19 cellular contexts compared by ENCODE assay signal in the genomic region with DNA sequence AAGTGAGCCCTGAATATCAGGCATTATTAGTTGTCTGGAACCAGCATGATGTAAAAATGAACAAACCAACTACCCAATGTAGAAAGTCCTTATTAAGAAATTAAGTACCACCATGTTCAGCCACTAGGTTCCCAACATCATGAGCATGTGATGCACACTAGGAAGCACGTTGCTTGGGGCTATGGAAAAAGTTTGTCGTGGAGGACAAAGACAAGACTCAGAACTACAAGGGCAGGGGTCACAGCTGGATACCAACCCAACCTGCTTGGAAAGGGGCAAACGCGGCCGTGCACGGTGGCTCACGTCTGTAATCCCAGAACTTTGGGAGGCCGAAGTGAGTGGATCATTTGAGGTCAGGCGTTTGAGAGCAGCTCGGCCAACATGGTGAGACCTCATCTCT.
DNase-seq lines count a peak whose midpoint lies in the region; ATAC-seq, FAIRE-seq and TF ChIP-seq lines count a peak whose summit lies in the region.
"Had no signal": no experiment of that assay in that cellular context is flagged by ENCODE, and none has a peak within 500 bp of the region (broad histone marks: within the 10 kb centered on the region; RNA-seq: fewer than 3 reads in every experiment).

No MANE protein-coding gene starts in this region.

- no peak for TF ChIP-seq CTCF in astrocyte (IDR thresholded peaks at IDR 0.05; ENCODE audit: insufficient read depth, low read depth, low read length)
- no peak for TF ChIP-seq CTCF in lower lobe of right lung (IDR thresholded peaks at IDR 0.05)

- H4K8ac ChIP-seq in trophoblast cell (ENCODE audit: low read depth, low read length) = no peak overlapping the region

- no peaks in the 10 kb centered on the region for H3K9me3 Mint-ChIP-seq in astrocyte (ENCODE audit: unreplicated experiment)
- H3K9me3 Mint-ChIP-seq: GM23338, H9 had no signal

- DNase-seq in astrocyte (ENCODE audit: low read depth) (no peak), lower lobe of right lung (peak; percentile 24), trophoblast cell (peak; percentile 71 to 92), urothelium cell line (ENCODE audit: low spot score) (no peak), SHP77 treated with DMSO at 0.1 percent for 48 hours (lab: John Stamatoyannopoulos, UW) (no peak), putamen (ENCODE audit: low spot score) (no peak), Kasumi-1 (lab: John Stamatoyannopoulos, UW) (no peak), DMS 273 (lab: John Stamatoyannopoulos, UW; ENCODE audit: unreplicated experiment) (no peak)
- DNase-seq: C1 segment of cervical spinal cord; Calu3; CD4-positive, alpha-beta memory T cell; COR-L47; DMS153; DND-41; H9 had no signal

- intact Hi-C loops in lower lobe of right lung (cut with DNase I) = no loop called here

- no peak overlapping the region for H2BK5ac ChIP-seq in trophoblast cell (ENCODE audit: low read depth, low read length, poor library complexity)

- H2BK12ac ChIP-seq in trophoblast cell (ENCODE audit: low read length) = no peak overlapping the region

- no peak overlapping the region for H3K18ac ChIP-seq in trophoblast cell (ENCODE audit: low read length)

- peak overlapping the region; percentile 54 for H3K27ac Mint-ChIP-seq in astrocyte (ENCODE audit: unreplicated experiment)
- H3K27ac Mint-ChIP-seq: GM23338, H9 had no signal

- ATAC-seq in lower lobe of right lung = no peak
- ATAC-seq: GM23338, HCT116 had no signal

- H3K4ac ChIP-seq in trophoblast cell (ENCODE audit: low read depth, low read length) = no peak overlapping the region

- H2AFZ ChIP-seq in astrocyte (ENCODE audit: low read depth, low read length) (no peak overlapping the region), trophoblast cell (ENCODE audit: insufficient read depth, low read length, poor library complexity) (no peak overlapping the region)
- H2AFZ ChIP-seq: GM23338 had no signal

- H3K4me1 ChIP-seq in astrocyte (ENCODE audit: insufficient read depth, low read length) (no peaks in the 10 kb centered on the region), lower lobe of right lung (peaks cover 7% of the 10 kb centered on the region), trophoblast cell (ENCODE audit: control insufficient read depth in 1 of 2, insufficient read depth in 2 of 2, low read length in 2 of 2) (no peaks in the 10 kb centered on the region)

- H3K4me2 ChIP-seq in astrocyte (ENCODE audit: low read length) (no peak overlapping the region), trophoblast cell (ENCODE audit: low read length) (no peak overlapping the region)
- H3K4me2 ChIP-seq: GM23338 had no signal

- FAIRE-seq in astrocyte (lab: Jason Lieb, UNC) (no peak), urothelium cell line (lab: Jason Lieb, UNC) (peak; percentile 70)
- FAIRE-seq: G401.6, GM12892 had no signal

- H3K4me3 ChIP-seq in astrocyte (ENCODE audit: insufficient read depth, low read depth, low read length) (no peak overlapping the region), lower lobe of right lung (no peak overlapping the region), trophoblast cell (ENCODE audit: low read depth, low read length) (no peak overlapping the region)
- H3K4me3 ChIP-seq: GM23338 had no signal

- no peak overlapping the region for H2AK5ac ChIP-seq in trophoblast cell (ENCODE audit: low read length)

- H3K23ac ChIP-seq in trophoblast cell (ENCODE audit: low read length) = no peak overlapping the region

- peaks cover 27% of the 10 kb centered on the region for H3K4me1 Mint-ChIP-seq in astrocyte (ENCODE audit: low read depth, unreplicated experiment)

- H3K27me3 ChIP-seq in astrocyte (ENCODE audit: insufficient read depth, low read length) (no peaks in the 10 kb centered on the region), lower lobe of right lung (ENCODE audit: low read depth) (peaks cover 7% of the 10 kb centered on the region), trophoblast cell (ENCODE audit: insufficient read depth, low read length) (no peaks in the 10 kb centered on the region)

- H4K91ac ChIP-seq in trophoblast cell (ENCODE audit: low read depth, low read length) = no peak overlapping the region

- H3K14ac ChIP-seq in trophoblast cell (ENCODE audit: low read length) = no peak overlapping the region

- no peaks in the 10 kb centered on the region for H3K27me3 Mint-ChIP-seq in astrocyte (ENCODE audit: low read depth, unreplicated experiment)

- H3K79me2 ChIP-seq in astrocyte (ENCODE audit: insufficient read depth, low read length) (no peaks in the 10 kb centered on the region), trophoblast cell (ENCODE audit: control insufficient read depth, insufficient read depth, low read length, poor library complexity) (no peaks in the 10 kb centered on the region)

- H3K36me3 ChIP-seq in astrocyte (ENCODE audit: insufficient read depth, low read length) (no peaks in the 10 kb centered on the region), lower lobe of right lung (no peaks in the 10 kb centered on the region), trophoblast cell (ENCODE audit: control insufficient read depth in 1 of 2, insufficient read depth in 2 of 2, low read length in 2 of 2) (no peaks in the 10 kb centered on the region)

- peaks cover 7% of the 10 kb centered on the region for H3K36me3 Mint-ChIP-seq in astrocyte (ENCODE audit: low read depth, unreplicated experiment)
- H3K36me3 Mint-ChIP-seq: CD4-positive, alpha-beta memory T cell had no signal

- no peak overlapping the region for H2BK120ac ChIP-seq in trophoblast cell (ENCODE audit: insufficient read depth, low read length, poor library complexity)

- H4K12ac ChIP-seq in trophoblast cell (ENCODE audit: low read depth, low read length) = no peak overlapping the region

- H3K4me3 Mint-ChIP-seq in astrocyte (ENCODE audit: unreplicated experiment) = peak overlapping the region; percentile 35
- H3K4me3 Mint-ChIP-seq: CD4-positive, alpha-beta memory T cell; GM23338; H9 had no signal

- H3K79me1 ChIP-seq in trophoblast cell (ENCODE audit: low read length) = no peaks in the 10 kb centered on the region

- H3K27ac ChIP-seq in astrocyte (ENCODE audit: low read depth, low read length) (no peak overlapping the region), lower lobe of right lung (no peak overlapping the region), trophoblast cell (ENCODE audit: low read depth, low read length) (no peak overlapping the region)

- peaks cover 10% of the 10 kb centered on the region for H4K20me1 ChIP-seq in astrocyte (ENCODE audit: insufficient read depth, low read length)

- H3K9ac ChIP-seq in astrocyte (ENCODE audit: low read length) = no peak overlapping the region
- no peak overlapping the region for H3K9ac ChIP-seq in trophoblast cell (ENCODE audit: low read length)

- H3K9me3 ChIP-seq in astrocyte (ENCODE audit: insufficient read depth, low read depth, low read length) (no peaks in the 10 kb centered on the region), lower lobe of right lung (no peaks in the 10 kb centered on the region), trophoblast cell (ENCODE audit: insufficient read depth, low read depth, low read length) (peaks cover 2% of the 10 kb centered on the region)

- WGBS in trophoblast cell (ENCODE audit: extremely low coverage, insufficient coverage, insufficient read length) = no CpG with 5 or more reads among the region's 10 CpGs

Comparison
In these comparisons a context has a peak if more than half of its experiments do, and no peak if none do; other contexts are left out.
1. DNase-seq: peak in lower lobe of right lung (single experiment) and trophoblast cell (2 of 2); none in astrocyte (single experiment), urothelium cell line (single experiment), SHP77 treated with DMSO at 0.1 percent for 48 hours (single experiment), putamen (single experiment), Kasumi-1 (0 of 2) and DMS 273 (single experiment).